Comparison of ENCODE assay signal across 3 cellular contexts in the genomic region with DNA sequence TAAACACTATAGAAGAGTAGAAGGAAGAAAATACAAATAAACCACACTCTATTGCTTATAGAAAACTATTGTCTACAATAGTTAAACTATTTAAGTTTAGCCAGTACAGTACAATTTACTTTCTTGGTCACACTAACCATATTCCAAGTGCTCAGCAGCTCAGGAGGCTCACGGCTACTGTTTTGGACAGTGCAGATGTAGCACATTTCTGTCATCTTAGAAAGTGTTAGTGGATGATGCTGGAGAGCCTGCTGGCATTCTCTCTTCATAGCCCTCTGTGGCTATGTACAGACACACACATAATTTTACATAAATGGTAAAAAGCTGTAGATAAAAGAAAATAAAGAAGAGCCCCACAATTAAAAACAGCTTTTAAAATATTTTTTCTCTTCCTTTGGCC.
"Had no signal": no experiment of that assay in that cellular context is flagged by ENCODE, and none has a peak within 500 bp of the region (broad histone marks: within the 10 kb centered on the region; RNA-seq: fewer than 3 reads in every experiment).

No MANE protein-coding gene starts in this region.

- H3K4me3 ChIP-seq: GM12878 had no signal

- DNase-seq: GDM1, GF-D8 had no signal

- ATAC-seq: GM12878 had no signal
